ENCODE assay signal across 8 cellular contexts in genomic region chr7:114414151-114415053, GRCh38. TPM values are rescaled to one million over a fixed set of nuclear protein-coding genes. Genes with fewer than 3 reads are reported as not detected.
A peak's percentile ranks its signal among the peaks of the same experiment; 100 is the strongest.
DNase-seq lines count a peak whose midpoint lies in the region; ATAC-seq and TF ChIP-seq lines count a peak whose summit lies in the region.

Gene FOXP2, plus strand, starts transcription at chr7:114414815. Its CDS starts 11,697 bp downstream, at chr7:114426512.

- H3K27me3 ChIP-seq in IMR-90 (ENCODE audit: control insufficient read depth, insufficient read depth, low read length) (no peaks in the 10 kb centered on the region), right atrium auricular region (no peaks in the 10 kb centered on the region), stomach (no peaks in the 10 kb centered on the region), Karpas-422 (ENCODE audit: low read length) (no peaks in the 10 kb centered on the region)

- H3K36me3 Mint-ChIP-seq in HFFc6 (ENCODE audit: low read depth) = no peaks in the 10 kb centered on the region

- peaks cover 3% of the 10 kb centered on the region; the same call in 1 of the 2 replicates for H3K9me1 ChIP-seq in IMR-90 (ENCODE audit: insufficient read depth, low read length)

- peak within 1 kb of the TSS; percentile 57; the same call in 1 of the 2 replicates for H3K27ac ChIP-seq in IMR-90 (ENCODE audit: insufficient read depth, low read length)
- peak within 1 kb of the TSS; percentile 16 to 36 for H3K27ac ChIP-seq in right atrium auricular region
- peak within 1 kb of the TSS in 4 of 5 donors; percentile 34 to 73 (median 61) for H3K27ac ChIP-seq in stomach
- H3K27ac ChIP-seq in Karpas-422 (ENCODE audit: low read length) = no peak within 1 kb of the TSS

- peaks cover 7% of the 10 kb centered on the region for H3K4me1 ChIP-seq in IMR-90 (ENCODE audit: control insufficient read depth, insufficient read depth, low read length)
- no peaks in the 10 kb centered on the region for H3K4me1 ChIP-seq in right atrium auricular region
- peaks cover 0 to 33% (median 16%) of the 10 kb centered on the region in 4 donors for H3K4me1 ChIP-seq in stomach
- no peaks in the 10 kb centered on the region for H3K4me1 ChIP-seq in Karpas-422 (ENCODE audit: low read length)

- no peaks in the 10 kb centered on the region for H3K27me3 Mint-ChIP-seq in HFFc6 (ENCODE audit: insufficient read depth)

- peak within 1 kb of the TSS; percentile 57 for H4K5ac ChIP-seq in IMR-90 (ENCODE audit: low read depth, low read length)

- H2BK5ac ChIP-seq in IMR-90 (ENCODE audit: low read depth, low read length, poor library complexity, severe bottlenecking) = peak within 1 kb of the TSS; percentile 82

- peak within 1 kb of the TSS; percentile 74 for H3K4ac ChIP-seq in IMR-90 (ENCODE audit: low read depth, low read length)

- H3K4me3 ChIP-seq in IMR-90 (ENCODE audit: insufficient read depth, low read depth, low read length) (peak within 1 kb of the TSS; percentile 9; the same call in 1 of the 2 replicates), right atrium auricular region (peak within 1 kb of the TSS; percentile 9 to 12), stomach (peak within 1 kb of the TSS; percentile 22 to 35 (median 32)), Karpas-422 (ENCODE audit: low read length) (no peak within 1 kb of the TSS)

- TF ChIP-seq CTCF in IMR-90 (conservative IDR thresholded peaks at IDR 0.05; ENCODE audit: low read depth, low read length) (no peak), right atrium auricular region (IDR thresholded peaks at IDR 0.05) (no peak), stomach (IDR thresholded peaks at IDR 0.05) (no peak), HFFc6 (IDR thresholded peaks at IDR 0.05) (no peak)

- POLR2A ChIA-PET in IMR-90 (lab: Charles Lee; ENCODE audit: unreplicated experiment) = no interaction called here

- peak within 1 kb of the TSS; percentile 39; the same call in 1 of the 2 replicates for H3K56ac ChIP-seq in IMR-90 (ENCODE audit: extremely low read depth, insufficient read depth, low read length)

- H3K36me3 ChIP-seq in IMR-90 (ENCODE audit: control insufficient read depth, insufficient read depth, low read length) (no peaks in the 10 kb centered on the region), right atrium auricular region (no peaks in the 10 kb centered on the region), stomach (no peaks in the 10 kb centered on the region), Karpas-422 (ENCODE audit: insufficient read depth, low read length) (no peaks in the 10 kb centered on the region)

- CTCF ChIA-PET in IMR-90 (lab: Yijun Ruan, JAX) = interaction anchor here (1.4 kb wide), 1 partner anchor 12 kb away, joined by 6 read pairs; no protein-coding TSS in a partner anchor

- H3K9me2 ChIP-seq in Karpas-422 (replicated peaks; ENCODE audit: insufficient read depth, low read length) = no peaks in the 10 kb centered on the region; the same call in 1 of the 2 replicates

- no TSS peak for BruUV-seq in IMR-90 (replicated peaks; lab: Mats Ljungman, UMichigan)

- H3K9ac ChIP-seq in IMR-90 (ENCODE audit: low read depth, low read length) (peak within 1 kb of the TSS; percentile 85), Karpas-422 (ENCODE audit: low read length) (no peak within 1 kb of the TSS)

- peak within 1 kb of the TSS; percentile 72 for H3K23ac ChIP-seq in IMR-90 (ENCODE audit: low read depth, low read length)

- no peaks in the 10 kb centered on the region; the same call in 1 of the 2 replicates for H3K4me1 Mint-ChIP-seq in HFFc6 (ENCODE audit: low read depth)

- H3K9me3 Mint-ChIP-seq in HFFc6 = no peaks in the 10 kb centered on the region

- H3K4me3 Mint-ChIP-seq in HFFc6 = no peak within 1 kb of the TSS

- H3K9me3 ChIP-seq in IMR-90 (ENCODE audit: control insufficient read depth, insufficient read depth, low read length) (no peaks in the 10 kb centered on the region), right atrium auricular region (no peaks in the 10 kb centered on the region), stomach (no peaks in the 10 kb centered on the region), Karpas-422 (ENCODE audit: low read length) (peaks cover 3% of the 10 kb centered on the region; the same call in 1 of the 2 replicates)

- TF ChIP-seq POLR2A in IMR-90 (IDR thresholded peaks at IDR 0.05; ENCODE audit: low read depth, low read length) (no peak), stomach (IDR thresholded peaks at IDR 0.05) (no peak)

- no CpG with 5 or more reads among the region's 2 CpGs for WGBS in IMR-90 (ENCODE audit: extremely low coverage in 2 of 2, insufficient read length in 1 of 2), 2 experiments
- WGBS in stomach, 5 donors = 6 to 12% (median 9%) methylated on average over 2 of the region's 2 CpGs

- H3K4me2 ChIP-seq in IMR-90 (ENCODE audit: low read depth, low read length) (peak within 1 kb of the TSS; percentile 84), Karpas-422 (ENCODE audit: low read depth, low read length, poor library complexity, severe bottlenecking) (no peak within 1 kb of the TSS)

- H3K79me2 ChIP-seq in Karpas-422 (ENCODE audit: low read length) = no peaks in the 10 kb centered on the region

- H2AFZ ChIP-seq in IMR-90 (replicated peaks; ENCODE audit: low read length, poor library complexity) = peak within 1 kb of the TSS; percentile 89
- H2AFZ ChIP-seq in Karpas-422 (ENCODE audit: low read length) = no peak within 1 kb of the TSS

- H4K20me1 ChIP-seq in IMR-90 (ENCODE audit: insufficient read depth, low read length) (no peaks in the 10 kb centered on the region), Karpas-422 (ENCODE audit: insufficient read depth, low read depth, low read length) (no peaks in the 10 kb centered on the region)

- H2BK15ac ChIP-seq in IMR-90 (ENCODE audit: low read depth, low read length) = peak within 1 kb of the TSS; percentile 81; the same call in 1 of the 3 replicates

- peak within 1 kb of the TSS; percentile 60; the same call in 1 of the 2 replicates for H2AK5ac ChIP-seq in IMR-90 (ENCODE audit: low read depth, low read length)

- peak within 1 kb of the TSS; percentile 44 to 94 for H4K8ac ChIP-seq in IMR-90 (ENCODE audit: low read depth in 2 of 2, low read length in 2 of 2)

- H2BK20ac ChIP-seq in IMR-90 (ENCODE audit: low read depth, low read length) = peak within 1 kb of the TSS; percentile 96

- peak within 1 kb of the TSS; percentile 31 for H4K91ac ChIP-seq in IMR-90 (ENCODE audit: insufficient read depth, low read depth, low read length)

- TF ChIP-seq RAD21 in IMR-90 (IDR thresholded peaks at IDR 0.05; ENCODE audit: low read length) = no peak

- no peaks in the 10 kb centered on the region for H3K79me1 ChIP-seq in IMR-90 (ENCODE audit: low read depth in 1 of 2, low read length in 2 of 2)

- intact Hi-C loops in IMR-90 (cut with micrococcal nuclease) = loop anchor here (5.0 kb wide), 2 partner anchors 327 to 387 kb away; no protein-coding TSS in a partner anchor
- intact Hi-C loops in stomach (cut with DNase I; ENCODE audit: low total_unique reads) = no loop called here

- no peak for TF ChIP-seq EP300 in stomach (IDR thresholded peaks at IDR 0.05)

- H3K14ac ChIP-seq in IMR-90 (replicated peaks; ENCODE audit: low read depth, low read length) = peak within 1 kb of the TSS; percentile 95

- no peak within 1 kb of the TSS for H3K27ac Mint-ChIP-seq in HFFc6

- H2BK120ac ChIP-seq in IMR-90 (ENCODE audit: low read depth, low read length) = peak within 1 kb of the TSS; percentile 91

- in situ Hi-C loops in IMR-90 (cut with MboI; ENCODE audit: low sequenced_read_pairs) = no loop called here

- DNase-seq in IMR-90 (peak; percentile 48), SK-N-DZ (ENCODE audit: low spot score) (peak; percentile 29), right atrium auricular region (ENCODE audit: low spot score) (no peak), stomach (no peak), HFFc6 (no peak), Karpas-422 (no peak)
- no peak for DNase-seq in stimulated activated naive CD8-positive, alpha-beta T cell treated with anti-CD3 and anti-CD28 coated beads, Interleukin-15, Interleukin-2, amounts not matched to agents 100 U/mL and 50 U/mL, for 24 hours

- dilution Hi-C loops in IMR-90 (cut with HindIII; ENCODE audit: low sequenced_read_pairs, unreplicated experiment) = no loop called here

- ATAC-seq in IMR-90 (ENCODE audit: low read depth) = peak; percentile 38
- ATAC-seq in stimulated activated naive CD8-positive, alpha-beta T cell treated with anti-CD3 and anti-CD28 coated beads, Interleukin-15, Interleukin-2, amounts not matched to agents 100 U/mL and 50 U/mL, for 24 hours = no peak
- ATAC-seq in HG02763 (IDR thresholded peaks at IDR 0.05; ENCODE audit: unreplicated experiment) = no peak

- H2AK9ac ChIP-seq in IMR-90 (replicated peaks; ENCODE audit: low read depth, low read length, poor library complexity) = peak within 1 kb of the TSS; percentile 12

- peak within 1 kb of the TSS; percentile 92 for H3K18ac ChIP-seq in IMR-90 (ENCODE audit: low read depth, low read length)

TF ChIP-seq in IMR-90, 13 proteins besides CTCF, POLR2A, EP300 and RAD21 (continues in another document):
- TF ChIP-seq RCOR1 (IDR thresholded peaks at IDR 0.05; ENCODE audit: insufficient replicate concordance, low read length) (no peak), BHLHE40 (IDR thresholded peaks at IDR 0.05; ENCODE audit: low read depth, low read length) (no peak), NFE2L2 (IDR thresholded peaks at IDR 0.05; ENCODE audit: low read depth, low read length) (no peak), CEBPB (IDR thresholded peaks at IDR 0.05; ENCODE audit: low read depth, low read length) (no peak), MXI1 (IDR thresholded peaks at IDR 0.05; ENCODE audit: borderline replicate concordance, low read depth, low read length) (no peak), FOS (IDR thresholded peaks at IDR 0.05; ENCODE audit: low read depth, low read length) (no peak), SMC3 (IDR thresholded peaks at IDR 0.05; ENCODE audit: low read depth, low read length) (no peak)

RNA-seq across cellular contexts. Expression of gene FOXP2, which starts in this region (rescaled TPM):
- total RNA-seq in IMR-90 (2012; rRNA removed) (1.1 and 1.7 TPM in 2 replicates), right atrium auricular region (1 to 10 TPM; 2.0 to 3.8 TPM), stomach (10 to 100 TPM in 4 of 5 donors, 1 to 10 TPM in 1; 3.5 to 51.6 (median 17.4) TPM)
- polyA plus RNA-seq in IMR-90 (2012; rRNA removed) (0.89 and 1.4 TPM in 2 replicates), stomach (1 to 10 TPM in 1 of 3 donors, under 1 TPM in 2; 0.92 to 3.1 (median 0.93) TPM)
- 0.66 and 0.89 TPM in 2 replicates for polyA plus RNA-seq in IMR-90 (2012; cell fraction: cytosol; rRNA removed)
- 0.76 and 1.9 TPM in 2 replicates for polyA plus RNA-seq in IMR-90 (2012; cell fraction: nucleus; rRNA removed; ENCODE audit: low replicate concordance)
- 0.48 and 0.58 TPM in 2 replicates for polyA plus RNA-seq in SK-N-DZ (2014; cell fraction: cytosol; rRNA removed)
- polyA plus RNA-seq in SK-N-DZ (2014; cell fraction: nucleus; rRNA removed) = 0.59 and 0.73 TPM in 2 replicates
- under 1 TPM; 0.02 to 0.41 (median 0.20) TPM for total RNA-seq in HFFc6 (2021; fragmentation: NEBNext Ultra II Directional; extraction: Animal tissue kit (Norgen Biotek cat#: 25700))
- not detected in 2 replicates for total RNA-seq in Karpas-422 (2014; rRNA removed; shearing (Covaris generic); ENCODE audit: low replicate concordance)

Comparison
In these comparisons a context has a peak if more than half of its experiments do, and no peak if none do; other contexts are left out.
1. DNase-seq: peak in IMR-90 (single experiment) and SK-N-DZ (single experiment); none in right atrium auricular region (single experiment), stomach (single experiment), HFFc6 (single experiment), stimulated activated naive CD8-positive, alpha-beta T cell treated with anti-CD3 and anti-CD28 coated beads, Interleukin-15, Interleukin-2, amounts not matched to agents 100 U/mL and 50 U/mL, for 24 hours (single experiment) and Karpas-422 (single experiment).